In the genomic region with DNA sequence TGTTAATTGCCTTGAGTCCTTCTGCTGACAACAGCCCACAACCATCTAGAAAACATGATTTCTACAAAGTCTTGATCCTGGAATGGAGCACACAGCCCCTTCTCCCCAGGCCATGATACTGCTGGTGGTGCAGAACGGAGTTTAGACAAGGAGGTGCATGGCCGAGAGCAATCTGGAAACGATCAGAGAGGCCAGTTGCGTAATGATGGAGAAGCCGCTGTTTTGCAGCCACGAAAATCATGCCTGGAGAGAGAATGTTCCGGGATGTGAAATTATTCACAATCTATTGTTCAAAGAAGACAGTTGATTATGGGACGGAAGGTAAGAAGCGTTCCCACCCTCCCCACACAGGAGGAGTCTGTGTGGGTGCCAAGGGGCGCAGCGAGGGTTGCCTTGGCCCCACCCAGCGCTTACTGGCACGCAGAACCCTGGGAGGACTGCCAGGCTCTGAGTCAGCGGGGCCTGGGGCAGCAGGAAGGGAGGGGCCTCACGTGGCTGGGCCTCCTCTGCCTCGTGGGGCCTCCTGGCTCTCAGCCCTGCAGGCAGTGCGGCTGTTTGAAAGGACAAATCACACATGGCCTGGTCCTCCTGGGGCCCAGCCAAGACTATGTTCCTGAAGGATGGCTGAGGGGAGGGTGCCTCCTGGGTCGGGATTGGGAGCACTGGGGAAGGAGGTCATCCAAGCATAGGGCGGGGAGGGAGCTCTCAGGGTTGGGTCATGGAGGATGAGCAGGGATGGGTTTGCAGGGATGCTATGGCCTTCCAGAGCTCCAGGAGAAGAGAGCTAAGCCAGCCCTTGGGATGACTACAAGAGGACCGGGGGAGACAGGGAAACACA, we compare ENCODE assay signal across 1 cellular context.
TF ChIP-seq lines count a peak whose summit lies in the region.

No MANE protein-coding gene starts in this region.

TF ChIP-seq in HEK293, 187 proteins besides CTCF, POLR2A, EP300 and RAD21 (continued from another document and continues in another):
- TF ChIP-seq ZNF510 (tag by site-specific recombination; IDR thresholded peaks at IDR 0.05; ENCODE audit: insufficient replicate concordance) (no peak), ZNF76 (tag by site-specific recombination; IDR thresholded peaks at IDR 0.05; ENCODE audit: borderline replicate concordance, low read depth) (peak; percentile 88), ZNF473 (tag by site-specific recombination; IDR thresholded peaks at IDR 0.05) (no peak), ZBTB21 (tag by site-specific recombination; IDR thresholded peaks at IDR 0.05) (peak; percentile 45; the same call in 1 of the 2 replicates), ZNF830 (tag by site-specific recombination; IDR thresholded peaks at IDR 0.05; ENCODE audit: low read depth) (no peak), ZNF670 (tag by site-specific recombination; IDR thresholded peaks at IDR 0.05; ENCODE audit: low read depth) (no peak), ZNF629 (tag by site-specific recombination; IDR thresholded peaks at IDR 0.05) (peak; percentile 91), ZNF677 (tag by site-specific recombination; IDR thresholded peaks at IDR 0.05) (no peak), KLF10 (tag by site-specific recombination; IDR thresholded peaks at IDR 0.05) (peak; percentile 81), YY2 (tag by site-specific recombination; IDR thresholded peaks at IDR 0.05) (no peak), ZNF658 (tag by site-specific recombination; IDR thresholded peaks at IDR 0.05) (no peak), ZNF341 (tag by site-specific recombination; IDR thresholded peaks at IDR 0.05; ENCODE audit: low read depth) (peak; percentile 47; the same call in 1 of the 2 replicates), GLIS1 (tag by site-specific recombination; IDR thresholded peaks at IDR 0.05) (peak; percentile 99), ZNF596 (tag by site-specific recombination; IDR thresholded peaks at IDR 0.05) (no peak; the same call in 1 of the 2 replicates), ZNF184 (tag by site-specific recombination; IDR thresholded peaks at IDR 0.05) (peak; percentile 28; the same call in 1 of the 2 replicates), ZNF416 (tag by site-specific recombination; IDR thresholded peaks at IDR 0.05) (no peak), ZNF140 (tag by site-specific recombination; IDR thresholded peaks at IDR 0.05) (no peak), KLF9 (tag by site-specific recombination; IDR thresholded peaks at IDR 0.05; ENCODE audit: low read depth) (peak; percentile 69; the same call in 1 of the 2 replicates), ZNF221 (tag by site-specific recombination; IDR thresholded peaks at IDR 0.05; ENCODE audit: borderline replicate concordance) (no peak), ZNF324 (tag by site-specific recombination; IDR thresholded peaks at IDR 0.05) (peak; percentile 67; the same call in 1 of the 2 replicates), ZNF514 (tag by site-specific recombination; IDR thresholded peaks at IDR 0.05) (no peak)
- TF ChIP-seq, protein P1, sequence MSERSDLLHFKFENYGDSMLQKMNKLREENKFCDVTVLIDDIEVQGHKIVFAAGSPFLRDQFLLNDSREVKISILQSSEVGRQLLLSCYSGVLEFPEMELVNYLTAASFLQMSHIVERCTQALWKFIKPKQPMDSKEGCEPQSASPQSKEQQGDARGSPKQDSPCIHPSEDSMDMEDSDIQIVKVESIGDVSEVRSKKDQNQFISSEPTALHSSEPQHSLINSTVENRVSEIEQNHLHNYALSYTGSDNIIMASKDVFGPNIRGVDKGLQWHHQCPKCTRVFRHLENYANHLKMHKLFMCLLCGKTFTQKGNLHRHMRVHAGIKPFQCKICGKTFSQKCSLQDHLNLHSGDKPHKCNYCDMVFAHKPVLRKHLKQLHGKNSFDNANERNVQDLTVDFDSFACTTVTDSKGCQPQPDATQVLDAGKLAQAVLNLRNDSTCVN (tag by site-specific recombination; optimal IDR thresholded peaks at IDR 0.05), result peak; percentile 37
- TF ChIP-seq, protein P2, sequence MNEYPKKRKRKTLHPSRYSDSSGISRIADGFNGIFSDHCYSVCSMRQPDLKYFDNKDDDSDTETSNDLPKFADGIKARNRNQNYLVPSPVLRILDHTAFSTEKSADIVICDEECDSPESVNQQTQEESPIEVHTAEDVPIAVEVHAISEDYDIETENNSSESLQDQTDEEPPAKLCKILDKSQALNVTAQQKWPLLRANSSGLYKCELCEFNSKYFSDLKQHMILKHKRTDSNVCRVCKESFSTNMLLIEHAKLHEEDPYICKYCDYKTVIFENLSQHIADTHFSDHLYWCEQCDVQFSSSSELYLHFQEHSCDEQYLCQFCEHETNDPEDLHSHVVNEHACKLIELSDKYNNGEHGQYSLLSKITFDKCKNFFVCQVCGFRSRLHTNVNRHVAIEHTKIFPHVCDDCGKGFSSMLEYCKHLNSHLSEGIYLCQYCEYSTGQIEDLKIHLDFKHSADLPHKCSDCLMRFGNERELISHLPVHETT (tag by site-specific recombination; IDR thresholded peaks at IDR 0.05), result peak; percentile 81
- TF ChIP-seq, protein P3, sequence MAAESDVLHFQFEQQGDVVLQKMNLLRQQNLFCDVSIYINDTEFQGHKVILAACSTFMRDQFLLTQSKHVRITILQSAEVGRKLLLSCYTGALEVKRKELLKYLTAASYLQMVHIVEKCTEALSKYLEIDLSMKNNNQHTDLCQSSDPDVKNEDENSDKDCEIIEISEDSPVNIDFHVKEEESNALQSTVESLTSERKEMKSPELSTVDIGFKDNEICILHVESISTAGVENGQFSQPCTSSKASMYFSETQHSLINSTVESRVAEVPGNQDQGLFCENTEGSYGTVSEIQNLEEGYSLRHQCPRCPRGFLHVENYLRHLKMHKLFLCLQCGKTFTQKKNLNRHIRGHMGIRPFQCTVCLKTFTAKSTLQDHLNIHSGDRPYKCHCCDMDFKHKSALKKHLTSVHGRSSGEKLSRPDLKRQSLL (tag by site-specific recombination; IDR thresholded peaks at IDR 0.05), result no peak
- TF ChIP-seq, protein P4, sequence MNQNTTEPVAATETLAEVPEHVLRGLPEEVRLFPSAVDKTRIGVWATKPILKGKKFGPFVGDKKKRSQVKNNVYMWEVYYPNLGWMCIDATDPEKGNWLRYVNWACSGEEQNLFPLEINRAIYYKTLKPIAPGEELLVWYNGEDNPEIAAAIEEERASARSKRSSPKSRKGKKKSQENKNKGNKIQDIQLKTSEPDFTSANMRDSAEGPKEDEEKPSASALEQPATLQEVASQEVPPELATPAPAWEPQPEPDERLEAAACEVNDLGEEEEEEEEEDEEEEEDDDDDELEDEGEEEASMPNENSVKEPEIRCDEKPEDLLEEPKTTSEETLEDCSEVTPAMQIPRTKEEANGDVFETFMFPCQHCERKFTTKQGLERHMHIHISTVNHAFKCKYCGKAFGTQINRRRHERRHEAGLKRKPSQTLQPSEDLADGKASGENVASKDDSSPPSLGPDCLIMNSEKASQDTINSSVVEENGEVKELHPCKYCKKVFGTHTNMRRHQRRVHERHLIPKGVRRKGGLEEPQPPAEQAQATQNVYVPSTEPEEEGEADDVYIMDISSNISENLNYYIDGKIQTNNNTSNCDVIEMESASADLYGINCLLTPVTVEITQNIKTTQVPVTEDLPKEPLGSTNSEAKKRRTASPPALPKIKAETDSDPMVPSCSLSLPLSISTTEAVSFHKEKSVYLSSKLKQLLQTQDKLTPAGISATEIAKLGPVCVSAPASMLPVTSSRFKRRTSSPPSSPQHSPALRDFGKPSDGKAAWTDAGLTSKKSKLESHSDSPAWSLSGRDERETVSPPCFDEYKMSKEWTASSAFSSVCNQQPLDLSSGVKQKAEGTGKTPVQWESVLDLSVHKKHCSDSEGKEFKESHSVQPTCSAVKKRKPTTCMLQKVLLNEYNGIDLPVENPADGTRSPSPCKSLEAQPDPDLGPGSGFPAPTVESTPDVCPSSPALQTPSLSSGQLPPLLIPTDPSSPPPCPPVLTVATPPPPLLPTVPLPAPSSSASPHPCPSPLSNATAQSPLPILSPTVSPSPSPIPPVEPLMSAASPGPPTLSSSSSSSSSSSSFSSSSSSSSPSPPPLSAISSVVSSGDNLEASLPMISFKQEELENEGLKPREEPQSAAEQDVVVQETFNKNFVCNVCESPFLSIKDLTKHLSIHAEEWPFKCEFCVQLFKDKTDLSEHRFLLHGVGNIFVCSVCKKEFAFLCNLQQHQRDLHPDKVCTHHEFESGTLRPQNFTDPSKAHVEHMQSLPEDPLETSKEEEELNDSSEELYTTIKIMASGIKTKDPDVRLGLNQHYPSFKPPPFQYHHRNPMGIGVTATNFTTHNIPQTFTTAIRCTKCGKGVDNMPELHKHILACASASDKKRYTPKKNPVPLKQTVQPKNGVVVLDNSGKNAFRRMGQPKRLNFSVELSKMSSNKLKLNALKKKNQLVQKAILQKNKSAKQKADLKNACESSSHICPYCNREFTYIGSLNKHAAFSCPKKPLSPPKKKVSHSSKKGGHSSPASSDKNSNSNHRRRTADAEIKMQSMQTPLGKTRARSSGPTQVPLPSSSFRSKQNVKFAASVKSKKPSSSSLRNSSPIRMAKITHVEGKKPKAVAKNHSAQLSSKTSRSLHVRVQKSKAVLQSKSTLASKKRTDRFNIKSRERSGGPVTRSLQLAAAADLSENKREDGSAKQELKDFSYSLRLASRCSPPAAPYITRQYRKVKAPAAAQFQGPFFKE (tag by site-specific recombination; IDR thresholded peaks at IDR 0.05; ENCODE audit: borderline replicate concordance), result no peak
- TF ChIP-seq, protein P5, sequence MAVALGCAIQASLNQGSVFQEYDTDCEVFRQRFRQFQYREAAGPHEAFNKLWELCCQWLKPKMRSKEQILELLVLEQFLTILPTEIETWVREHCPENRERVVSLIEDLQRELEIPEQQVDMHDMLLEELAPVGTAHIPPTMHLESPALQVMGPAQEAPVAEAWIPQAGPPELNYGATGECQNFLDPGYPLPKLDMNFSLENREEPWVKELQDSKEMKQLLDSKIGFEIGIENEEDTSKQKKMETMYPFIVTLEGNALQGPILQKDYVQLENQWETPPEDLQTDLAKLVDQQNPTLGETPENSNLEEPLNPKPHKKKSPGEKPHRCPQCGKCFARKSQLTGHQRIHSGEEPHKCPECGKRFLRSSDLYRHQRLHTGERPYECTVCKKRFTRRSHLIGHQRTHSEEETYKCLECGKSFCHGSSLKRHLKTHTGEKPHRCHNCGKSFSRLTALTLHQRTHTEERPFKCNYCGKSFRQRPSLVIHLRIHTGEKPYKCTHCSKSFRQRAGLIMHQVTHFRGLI (tag by site-specific recombination; IDR thresholded peaks at IDR 0.05), result no peak
- TF ChIP-seq, protein P6, sequence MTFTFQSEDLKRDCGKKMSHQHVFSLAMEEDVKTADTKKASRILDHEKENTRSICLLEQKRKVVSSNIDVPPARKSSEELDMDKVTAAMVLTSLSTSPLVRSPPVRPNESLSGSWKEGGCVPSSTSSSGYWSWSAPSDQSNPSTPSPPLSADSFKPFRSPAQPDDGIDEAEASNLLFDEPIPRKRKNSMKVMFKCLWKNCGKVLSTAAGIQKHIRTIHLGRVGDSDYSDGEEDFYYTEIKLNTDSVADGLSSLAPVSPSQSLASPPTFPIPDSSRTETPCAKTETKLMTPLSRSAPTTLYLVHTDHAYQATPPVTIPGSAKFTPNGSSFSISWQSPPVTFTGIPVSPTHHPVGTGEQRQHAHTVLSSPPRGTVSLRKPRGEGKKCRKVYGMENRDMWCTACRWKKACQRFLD (tag by site-specific recombination; IDR thresholded peaks at IDR 0.05), result no peak
- TF ChIP-seq, protein P7, sequence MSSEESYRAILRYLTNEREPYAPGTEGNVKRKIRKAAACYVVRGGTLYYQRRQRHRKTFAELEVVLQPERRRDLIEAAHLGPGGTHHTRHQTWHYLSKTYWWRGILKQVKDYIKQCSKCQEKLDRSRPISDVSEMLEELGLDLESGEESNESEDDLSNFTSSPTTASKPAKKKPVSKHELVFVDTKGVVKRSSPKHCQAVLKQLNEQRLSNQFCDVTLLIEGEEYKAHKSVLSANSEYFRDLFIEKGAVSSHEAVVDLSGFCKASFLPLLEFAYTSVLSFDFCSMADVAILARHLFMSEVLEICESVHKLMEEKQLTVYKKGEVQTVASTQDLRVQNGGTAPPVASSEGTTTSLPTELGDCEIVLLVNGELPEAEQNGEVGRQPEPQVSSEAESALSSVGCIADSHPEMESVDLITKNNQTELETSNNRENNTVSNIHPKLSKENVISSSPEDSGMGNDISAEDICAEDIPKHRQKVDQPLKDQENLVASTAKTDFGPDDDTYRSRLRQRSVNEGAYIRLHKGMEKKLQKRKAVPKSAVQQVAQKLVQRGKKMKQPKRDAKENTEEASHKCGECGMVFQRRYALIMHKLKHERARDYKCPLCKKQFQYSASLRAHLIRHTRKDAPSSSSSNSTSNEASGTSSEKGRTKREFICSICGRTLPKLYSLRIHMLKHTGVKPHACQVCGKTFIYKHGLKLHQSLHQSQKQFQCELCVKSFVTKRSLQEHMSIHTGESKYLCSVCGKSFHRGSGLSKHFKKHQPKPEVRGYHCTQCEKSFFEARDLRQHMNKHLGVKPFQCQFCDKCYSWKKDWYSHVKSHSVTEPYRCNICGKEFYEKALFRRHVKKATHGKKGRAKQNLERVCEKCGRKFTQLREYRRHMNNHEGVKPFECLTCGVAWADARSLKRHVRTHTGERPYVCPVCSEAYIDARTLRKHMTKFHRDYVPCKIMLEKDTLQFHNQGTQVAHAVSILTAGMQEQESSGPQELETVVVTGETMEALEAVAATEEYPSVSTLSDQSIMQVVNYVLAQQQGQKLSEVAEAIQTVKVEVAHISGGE (tag by site-specific recombination; conservative IDR thresholded peaks at IDR 0.05; ENCODE audit: low read depth), result peak; percentile 12; the same call in 1 of the 2 replicates
- TF ChIP-seq, protein P8, sequence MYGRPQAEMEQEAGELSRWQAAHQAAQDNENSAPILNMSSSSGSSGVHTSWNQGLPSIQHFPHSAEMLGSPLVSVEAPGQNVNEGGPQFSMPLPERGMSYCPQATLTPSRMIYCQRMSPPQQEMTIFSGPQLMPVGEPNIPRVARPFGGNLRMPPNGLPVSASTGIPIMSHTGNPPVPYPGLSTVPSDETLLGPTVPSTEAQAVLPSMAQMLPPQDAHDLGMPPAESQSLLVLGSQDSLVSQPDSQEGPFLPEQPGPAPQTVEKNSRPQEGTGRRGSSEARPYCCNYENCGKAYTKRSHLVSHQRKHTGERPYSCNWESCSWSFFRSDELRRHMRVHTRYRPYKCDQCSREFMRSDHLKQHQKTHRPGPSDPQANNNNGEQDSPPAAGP (tag by site-specific recombination; IDR thresholded peaks at IDR 0.05), result peak; percentile 99
- TF ChIP-seq, protein P9, sequence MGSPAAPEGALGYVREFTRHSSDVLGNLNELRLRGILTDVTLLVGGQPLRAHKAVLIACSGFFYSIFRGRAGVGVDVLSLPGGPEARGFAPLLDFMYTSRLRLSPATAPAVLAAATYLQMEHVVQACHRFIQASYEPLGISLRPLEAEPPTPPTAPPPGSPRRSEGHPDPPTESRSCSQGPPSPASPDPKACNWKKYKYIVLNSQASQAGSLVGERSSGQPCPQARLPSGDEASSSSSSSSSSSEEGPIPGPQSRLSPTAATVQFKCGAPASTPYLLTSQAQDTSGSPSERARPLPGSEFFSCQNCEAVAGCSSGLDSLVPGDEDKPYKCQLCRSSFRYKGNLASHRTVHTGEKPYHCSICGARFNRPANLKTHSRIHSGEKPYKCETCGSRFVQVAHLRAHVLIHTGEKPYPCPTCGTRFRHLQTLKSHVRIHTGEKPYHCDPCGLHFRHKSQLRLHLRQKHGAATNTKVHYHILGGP (tag by site-specific recombination; IDR thresholded peaks at IDR 0.05), result no peak
- TF ChIP-seq, protein P10, sequence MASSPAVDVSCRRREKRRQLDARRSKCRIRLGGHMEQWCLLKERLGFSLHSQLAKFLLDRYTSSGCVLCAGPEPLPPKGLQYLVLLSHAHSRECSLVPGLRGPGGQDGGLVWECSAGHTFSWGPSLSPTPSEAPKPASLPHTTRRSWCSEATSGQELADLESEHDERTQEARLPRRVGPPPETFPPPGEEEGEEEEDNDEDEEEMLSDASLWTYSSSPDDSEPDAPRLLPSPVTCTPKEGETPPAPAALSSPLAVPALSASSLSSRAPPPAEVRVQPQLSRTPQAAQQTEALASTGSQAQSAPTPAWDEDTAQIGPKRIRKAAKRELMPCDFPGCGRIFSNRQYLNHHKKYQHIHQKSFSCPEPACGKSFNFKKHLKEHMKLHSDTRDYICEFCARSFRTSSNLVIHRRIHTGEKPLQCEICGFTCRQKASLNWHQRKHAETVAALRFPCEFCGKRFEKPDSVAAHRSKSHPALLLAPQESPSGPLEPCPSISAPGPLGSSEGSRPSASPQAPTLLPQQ (tag by site-specific recombination; IDR thresholded peaks at IDR 0.05), result peak; percentile 98
